1 cellular context compared by ENCODE assay signal in genomic region chr15:90211009-90211408, GRCh38.
TF ChIP-seq lines count a peak whose summit lies in the region.

No MANE protein-coding gene starts in this region.

TF ChIP-seq in H1, 55 proteins besides CTCF, POLR2A, EP300 and RAD21:
- no peak for TF ChIP-seq PHF8 (conservative IDR thresholded peaks at IDR 0.05; ENCODE audit: low read depth, low read length)
- no peak for TF ChIP-seq SUZ12 (IDR thresholded peaks at IDR 0.05; ENCODE audit: low read length)
- no peak for TF ChIP-seq ASH2L (IDR thresholded peaks at IDR 0.05; ENCODE audit: low read length)
- TF ChIP-seq RXRA (IDR thresholded peaks at IDR 0.05; ENCODE audit: insufficient read depth, low read depth, low read length): no peak
- no peak for TF ChIP-seq POU5F1 (IDR thresholded peaks at IDR 0.05; ENCODE audit: low read depth, low read length)
- TF ChIP-seq TAF1 (IDR thresholded peaks at IDR 0.05; ENCODE audit: low read depth, low read length): no peak
- no peak for TF ChIP-seq GTF2F1 (IDR thresholded peaks at IDR 0.05; ENCODE audit: borderline replicate concordance, low read depth, low read length)
- TF ChIP-seq CREB1 (IDR thresholded peaks at IDR 0.05): no peak
- no peak for TF ChIP-seq CHD1 (IDR thresholded peaks at IDR 0.05; ENCODE audit: low read depth, low read length)
- no peak for TF ChIP-seq TAF7 (optimal IDR thresholded peaks at IDR 0.05; ENCODE audit: borderline replicate concordance, low read depth, low read length)
- TF ChIP-seq KDM4A (IDR thresholded peaks at IDR 0.05; ENCODE audit: low read depth, low read length, severe bottlenecking): no peak
- no peak for TF ChIP-seq RBBP5 (IDR thresholded peaks at IDR 0.05; ENCODE audit: borderline replicate concordance, low read depth, low read length)
